ENCODE assay signal across 17 cellular contexts in genomic region chr7:32393861-32394260, GRCh38.
DNase-seq lines count a peak whose midpoint lies in the region; TF ChIP-seq lines count a peak whose summit lies in the region.
"Had no signal": no experiment of that assay in that cellular context is flagged by ENCODE, and none has a peak within 500 bp of the region (broad histone marks: within the 10 kb centered on the region; RNA-seq: fewer than 3 reads in every experiment).

No MANE protein-coding gene starts in this region.

- no peaks in the 10 kb centered on the region for H3K36me3 ChIP-seq in mammary epithelial cell (ENCODE audit: insufficient read depth, low read length)
- no peaks in the 10 kb centered on the region for H3K36me3 ChIP-seq in esophagus muscularis mucosa
- no peaks in the 10 kb centered on the region for H3K36me3 ChIP-seq in Karpas-422 (ENCODE audit: insufficient read depth, low read length)
- H3K36me3 ChIP-seq: BLaER1 treated with 17β-estradiol and CSF1 and Interleukin-3, amounts not matched to agents 10 nM and 100 nM had no signal

- H3K9me3 ChIP-seq in mammary epithelial cell (replicated peaks; ENCODE audit: insufficient read depth, low read length), result no peaks in the 10 kb centered on the region
- no peaks in the 10 kb centered on the region for H3K9me3 ChIP-seq in esophagus muscularis mucosa
- H3K9me3 ChIP-seq in Karpas-422 (ENCODE audit: low read length), result no peaks in the 10 kb centered on the region
- H3K9me3 ChIP-seq: A549; BLaER1 treated with 17β-estradiol and CSF1 and Interleukin-3, amounts not matched to agents 10 nM and 100 nM; Caco-2 had no signal

- in situ Hi-C loops in mammary epithelial cell (cut with MboI; ENCODE audit: low sequenced_read_pairs in 2 of 2), result no loop called here

- no peaks in the 10 kb centered on the region for H3K4me1 Mint-ChIP-seq in MCF 10A (ENCODE audit: insufficient read depth, unreplicated experiment)
- H3K4me1 Mint-ChIP-seq: B cell had no signal

- no peak overlapping the region for H3K4me3 Mint-ChIP-seq in MCF 10A (ENCODE audit: unreplicated experiment)
- H3K4me3 Mint-ChIP-seq: B cell; CD4-positive, alpha-beta T cell; CD8-positive, alpha-beta T cell had no signal

- H3K9ac ChIP-seq in mammary epithelial cell (ENCODE audit: insufficient read depth, low read length) (no peak overlapping the region), Karpas-422 (ENCODE audit: low read length) (no peak overlapping the region)
- H3K9ac ChIP-seq: BLaER1 treated with 17β-estradiol and CSF1 and Interleukin-3, amounts not matched to agents 10 nM and 100 nM had no signal

- DNase-seq in mammary epithelial cell (peak; percentile 8), MCF 10A (ENCODE audit: unreplicated experiment) (no peak), esophagus muscularis mucosa (ENCODE audit: extremely low spot score) (peak; percentile 19), Karpas-422 (no peak), GM19240 (ENCODE audit: insufficient read length, low spot score) (no peak)
- DNase-seq: AML-193; Caco-2; Calu3; CD4-positive, alpha-beta T cell; CD8-positive, alpha-beta T cell; DMS79 treated with DMSO at 0.1 percent for 48 hours; GF-D8 had no signal

- H4K20me1 ChIP-seq in mammary epithelial cell (ENCODE audit: insufficient read depth, low read length) (no peaks in the 10 kb centered on the region), Karpas-422 (ENCODE audit: insufficient read depth, low read depth, low read length) (no peaks in the 10 kb centered on the region)
- H4K20me1 ChIP-seq: BLaER1 treated with 17β-estradiol and CSF1 and Interleukin-3, amounts not matched to agents 10 nM and 100 nM had no signal

- WGBS in mammary epithelial cell (ENCODE audit: low coverage, missing lambda C conversion rate), result 18% methylated on average over 1 of the region's 1 CpG
- WGBS in esophagus muscularis mucosa, result 72% methylated on average over 1 of the region's 1 CpG

- no peak overlapping the region for H3K4me3 ChIP-seq in mammary epithelial cell (replicated peaks in 1 of 3; ENCODE audit: insufficient read depth in 1 of 3, low read depth in 2 of 3, low read length in 3 of 3)
- H3K4me3 ChIP-seq in esophagus muscularis mucosa, result no peak overlapping the region
- H3K4me3 ChIP-seq in Karpas-422 (ENCODE audit: low read length), result no peak overlapping the region
- H3K4me3 ChIP-seq: A549; BLaER1 treated with 17β-estradiol and CSF1 and Interleukin-3, amounts not matched to agents 10 nM and 100 nM had no signal

- H3K27me3 Mint-ChIP-seq in MCF 10A (ENCODE audit: insufficient read depth, unreplicated experiment), result peaks cover 37% of the 10 kb centered on the region
- H3K27me3 Mint-ChIP-seq: B cell; CD4-positive, alpha-beta T cell had no signal

- dilution Hi-C loops in mammary epithelial cell (cut with HindIII; ENCODE audit: low sequenced_read_pairs), result no loop called here

- CTCF ChIA-PET in mammary epithelial cell (lab: Charles Lee; ENCODE audit: low non-redundant PET), result no interaction called here
- CTCF ChIA-PET in MCF 10A (lab: Yijun Ruan, JAX), result interaction anchor here (0.6 kb wide), 1 partner anchor 398 kb away, joined by 3 read pairs; no protein-coding TSS in a partner anchor

- H3K4me2 ChIP-seq in mammary epithelial cell (ENCODE audit: insufficient read depth, low read depth, low read length) (no peak overlapping the region), Karpas-422 (ENCODE audit: low read depth, low read length, poor library complexity, severe bottlenecking) (no peak overlapping the region)
- H3K4me2 ChIP-seq: A549; BLaER1 treated with 17β-estradiol and CSF1 and Interleukin-3, amounts not matched to agents 10 nM and 100 nM had no signal

- H3K27ac ChIP-seq in mammary epithelial cell (ENCODE audit: insufficient read depth, low read depth, low read length) (no peak overlapping the region), esophagus muscularis mucosa (replicated peaks in 1 of 4) (no peak overlapping the region), Karpas-422 (ENCODE audit: low read length) (no peak overlapping the region)
- H3K27ac ChIP-seq: 22Rv1; A549; BLaER1 treated with 17β-estradiol and CSF1 and Interleukin-3, amounts not matched to agents 10 nM and 100 nM; C4-2B had no signal

- POLR2A ChIA-PET in MCF 10A (lab: Yijun Ruan, JAX), result no interaction called here

- H3K27me3 ChIP-seq in mammary epithelial cell (ENCODE audit: insufficient read depth, low read length) (no peaks in the 10 kb centered on the region), esophagus muscularis mucosa (no peaks in the 10 kb centered on the region), Karpas-422 (ENCODE audit: low read length) (no peaks in the 10 kb centered on the region)
- H3K27me3 ChIP-seq: BLaER1 treated with 17β-estradiol and CSF1 and Interleukin-3, amounts not matched to agents 10 nM and 100 nM had no signal

- no peak for TF ChIP-seq POLR2A in esophagus muscularis mucosa (IDR thresholded peaks at IDR 0.05; ENCODE audit: low read depth)

- H3K9me3 Mint-ChIP-seq in MCF 10A (ENCODE audit: unreplicated experiment), result no peaks in the 10 kb centered on the region
- H3K9me3 Mint-ChIP-seq: CD4-positive, alpha-beta T cell; CD8-positive, alpha-beta T cell had no signal

- intact Hi-C loops in mammary epithelial cell (cut with micrococcal nuclease), result no loop called here
- intact Hi-C loops in MCF 10A (cut with micrococcal nuclease), result no loop called here
- intact Hi-C loops in esophagus muscularis mucosa (cut with DNase I), result no loop called here

- H3K79me2 ChIP-seq in mammary epithelial cell (ENCODE audit: insufficient read depth, low read length), result no peaks in the 10 kb centered on the region
- no peaks in the 10 kb centered on the region for H3K79me2 ChIP-seq in Karpas-422 (ENCODE audit: low read length)

- BruUV-seq in mammary epithelial cell (replicated peaks; lab: Mats Ljungman, UMichigan) (no TSS peak), MCF 10A (replicated peaks; lab: Mats Ljungman, UMichigan) (no TSS peak)

- H3K9me2 ChIP-seq in Karpas-422 (replicated peaks; ENCODE audit: insufficient read depth, low read length), result no peaks in the 10 kb centered on the region

- H2AFZ ChIP-seq in mammary epithelial cell (ENCODE audit: low read depth, low read length) (no peak overlapping the region), Karpas-422 (ENCODE audit: low read length) (no peak overlapping the region)

- H3K27ac Mint-ChIP-seq in MCF 10A (ENCODE audit: low read depth, unreplicated experiment), result no peak overlapping the region
- H3K27ac Mint-ChIP-seq: B cell; CD4-positive, alpha-beta T cell; CD8-positive, alpha-beta T cell had no signal

- TF ChIP-seq CTCF in mammary epithelial cell (conservative IDR thresholded peaks at IDR 0.05 in 1 of 2, IDR thresholded peaks at IDR 0.05 in 1 of 2; ENCODE audit: extremely low read depth in 1 of 2, insufficient read depth in 1 of 2, low read depth in 1 of 2, low read length in 2 of 2), result no peak
- no peak for TF ChIP-seq CTCF in MCF 10A (IDR thresholded peaks at IDR 0.05; ENCODE audit: unreplicated experiment)
- TF ChIP-seq CTCF in esophagus muscularis mucosa (IDR thresholded peaks at IDR 0.05), result no peak

- TF ChIP-seq EP300 in esophagus muscularis mucosa (IDR thresholded peaks at IDR 0.05), result no peak

- no peaks in the 10 kb centered on the region for H3K4me1 ChIP-seq in mammary epithelial cell (ENCODE audit: insufficient read depth, low read length)
- H3K4me1 ChIP-seq in esophagus muscularis mucosa, result no peaks in the 10 kb centered on the region
- no peaks in the 10 kb centered on the region for H3K4me1 ChIP-seq in Karpas-422 (ENCODE audit: low read length)
- H3K4me1 ChIP-seq: A549; BLaER1 treated with 17β-estradiol and CSF1 and Interleukin-3, amounts not matched to agents 10 nM and 100 nM; Caco-2 had no signal

- H3K36me3 Mint-ChIP-seq in MCF 10A (ENCODE audit: insufficient read depth, unreplicated experiment), result peaks cover 6% of the 10 kb centered on the region
- H3K36me3 Mint-ChIP-seq: CD8-positive, alpha-beta T cell had no signal

Comparison
In these comparisons a context has a peak if more than half of its experiments do, and no peak if none do; other contexts are left out.
1. DNase-seq: peak in mammary epithelial cell (single experiment) and esophagus muscularis mucosa (single experiment); none in MCF 10A (single experiment), Karpas-422 (single experiment) and GM19240 (single experiment).